In the genomic region with DNA sequence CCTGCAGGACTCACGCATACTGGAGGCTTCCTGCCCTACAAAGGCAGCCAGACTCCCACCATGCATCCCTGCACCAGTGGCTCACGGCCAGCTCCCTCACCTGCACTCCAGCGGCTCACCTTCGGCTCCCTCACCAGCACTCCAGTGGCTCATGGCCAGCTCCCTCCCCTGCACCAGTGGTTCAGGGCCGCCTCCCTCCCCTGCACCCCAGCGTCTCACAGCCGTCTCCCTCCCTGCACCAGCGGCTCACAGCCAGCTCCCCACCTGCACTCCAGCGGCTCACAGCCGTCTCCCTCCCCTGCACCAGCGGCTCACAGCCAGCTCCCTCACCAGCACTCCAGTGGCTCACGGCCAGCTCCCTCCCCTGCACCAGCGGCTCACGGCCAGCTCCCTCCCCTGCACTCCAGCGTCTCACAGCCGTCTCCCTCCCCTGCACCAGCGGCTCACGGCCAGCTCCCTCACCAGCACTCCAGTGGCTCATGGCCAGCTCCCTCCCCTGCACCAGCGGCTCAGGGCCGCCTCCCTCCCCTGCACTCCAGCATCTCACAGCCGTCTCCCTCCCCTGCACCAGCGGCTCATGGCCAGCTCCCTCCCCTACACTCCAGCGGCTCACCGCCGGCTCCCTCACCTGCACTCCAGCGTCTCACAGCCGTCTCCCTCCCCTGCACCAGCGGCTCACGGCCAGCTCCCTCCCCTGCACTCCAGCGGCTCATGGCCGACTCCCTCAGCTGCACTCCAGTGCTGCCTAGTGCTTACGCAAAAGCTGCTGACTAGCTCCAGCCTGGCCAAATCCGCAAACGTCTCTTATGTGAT, we compare ENCODE assay signal across 12 cellular contexts.
DNase-seq lines count a peak whose midpoint lies in the region; ATAC-seq lines count a peak whose summit lies in the region.
"Had no signal": no experiment of that assay in that cellular context is flagged by ENCODE, and none has a peak within 500 bp of the region (broad histone marks: within the 10 kb centered on the region; RNA-seq: fewer than 3 reads in every experiment).

No MANE protein-coding gene starts in this region.

- no peak overlapping the region for H2AFZ ChIP-seq in neuronal stem cell (ENCODE audit: low read length)

- H3K27ac ChIP-seq in neuronal stem cell (replicated peaks; ENCODE audit: low read length): no peak overlapping the region
- H3K27ac ChIP-seq: transverse colon had no signal

- DNase-seq in activated CD4-positive, alpha-beta T cell treated with anti-CD3 and anti-CD28 coated beads, Interleukin-2, amount 10 ng/mL, durations not matched to agents 24 days and 14 days: no peak
- DNase-seq in activated CD4-positive, alpha-beta T cell treated with anti-CD3 and anti-CD28 coated beads, Interleukin-2, amount 50 U/mL, for 1 hour: no peak
- peak; percentile 71 for DNase-seq in MG63
- peak; percentile 22 for DNase-seq in activated CD8-positive, alpha-beta T cell treated with anti-CD3 and anti-CD28 coated beads, Interleukin-2, amount 10 ng/mL, durations not matched to agents 7 days and 5 days
- no peak for DNase-seq in neuronal stem cell (ENCODE audit: low spot score)
- DNase-seq in SKM-1 treated with dmso at 0.1 percent for 144 hours (lab: John Stamatoyannopoulos, UW; ENCODE audit: unreplicated experiment): no peak
- DNase-seq in AG08396 (ENCODE audit: low spot score): no peak
- DNase-seq: activated CD4-positive, alpha-beta T cell treated with anti-CD3 and anti-CD28 coated beads for 1 hour; Kasumi-1; transverse colon had no signal

- H2AK5ac ChIP-seq in neuronal stem cell (ENCODE audit: low read depth, low read length): peak overlapping the region; percentile 21

- H2BK15ac ChIP-seq in neuronal stem cell (ENCODE audit: low read length): no peak overlapping the region

- no peaks in the 10 kb centered on the region for H3K27me3 ChIP-seq in MG63
- no peaks in the 10 kb centered on the region for H3K27me3 ChIP-seq in neuronal stem cell (ENCODE audit: control insufficient read depth in 3 of 3, insufficient read depth in 3 of 3, low read depth in 1 of 3, low read length in 3 of 3)
- H3K27me3 ChIP-seq: transverse colon had no signal

- H4K91ac ChIP-seq in neuronal stem cell (ENCODE audit: low read depth, low read length, poor library complexity): no peak overlapping the region

- CTCF ChIA-PET in activated CD8-positive, alpha-beta T cell treated with anti-CD3 and anti-CD28 coated beads, Interleukin-2, amount 10 ng/mL, durations not matched to agents 7 days and 5 days (lab: Charles Lee): interaction anchor here (0.8 to 0.9 kb wide), 2 partner anchors 26 to 153 kb away, joined by 3 read pairs; no protein-coding TSS in a partner anchor

- H3K4me3 ChIP-seq in MG63 (no peak overlapping the region), neuronal stem cell (ENCODE audit: low read length in 2 of 2) (no peak overlapping the region)
- H3K4me3 ChIP-seq: transverse colon had no signal

- H3K79me1 ChIP-seq in neuronal stem cell (ENCODE audit: low read depth, low read length): no peaks in the 10 kb centered on the region

- H3K36me3 Mint-ChIP-seq in activated CD4-positive, alpha-beta T cell treated with anti-CD3 and anti-CD28 coated beads, Interleukin-2, amount 10 ng/mL, durations not matched to agents 24 days and 14 days (ENCODE audit: low read depth): no peaks in the 10 kb centered on the region
- no peaks in the 10 kb centered on the region for H3K36me3 Mint-ChIP-seq in activated CD8-positive, alpha-beta T cell treated with anti-CD3 and anti-CD28 coated beads, Interleukin-2, amount 10 ng/mL, durations not matched to agents 7 days and 5 days (ENCODE audit: low read depth)

- no peak overlapping the region for H3K9ac ChIP-seq in neuronal stem cell (ENCODE audit: low read depth, low read length, poor library complexity)

- no peaks in the 10 kb centered on the region for H3K36me3 ChIP-seq in MG63
- no peaks in the 10 kb centered on the region for H3K36me3 ChIP-seq in neuronal stem cell (replicated peaks in 1 of 2; ENCODE audit: control insufficient read depth in 2 of 2, insufficient read depth in 2 of 2, low read length in 2 of 2)
- H3K36me3 ChIP-seq: transverse colon had no signal

- no peak overlapping the region for H3K27ac Mint-ChIP-seq in activated CD4-positive, alpha-beta T cell treated with anti-CD3 and anti-CD28 coated beads, Interleukin-2, amount 10 ng/mL, durations not matched to agents 24 days and 14 days
- H3K27ac Mint-ChIP-seq in activated CD8-positive, alpha-beta T cell treated with anti-CD3 and anti-CD28 coated beads, Interleukin-2, amount 10 ng/mL, durations not matched to agents 7 days and 5 days: peak overlapping the region; percentile 82
- H3K27ac Mint-ChIP-seq: nephron had no signal

- H3K23ac ChIP-seq in neuronal stem cell (ENCODE audit: low read depth, low read length, poor library complexity): peak overlapping the region; percentile 44

- no peaks in the 10 kb centered on the region for H3K27me3 Mint-ChIP-seq in activated CD4-positive, alpha-beta T cell treated with anti-CD3 and anti-CD28 coated beads, Interleukin-2, amount 10 ng/mL, durations not matched to agents 24 days and 14 days
- H3K27me3 Mint-ChIP-seq in activated CD8-positive, alpha-beta T cell treated with anti-CD3 and anti-CD28 coated beads, Interleukin-2, amount 10 ng/mL, durations not matched to agents 7 days and 5 days (ENCODE audit: low read depth): no peaks in the 10 kb centered on the region

- no peak overlapping the region for H4K8ac ChIP-seq in neuronal stem cell (ENCODE audit: low read depth, low read length)

- H3K4me1 ChIP-seq in neuronal stem cell (ENCODE audit: control insufficient read depth in 2 of 2, insufficient read depth in 1 of 2, low read depth in 1 of 2, low read length in 2 of 2): no peaks in the 10 kb centered on the region
- H3K4me1 ChIP-seq: transverse colon had no signal

- intact Hi-C loops in activated CD4-positive, alpha-beta T cell treated with anti-CD3 and anti-CD28 coated beads, Interleukin-2, amount 10 ng/mL, durations not matched to agents 24 days and 14 days (cut with micrococcal nuclease): no loop called here

- no peaks in the 10 kb centered on the region for H3K4me1 Mint-ChIP-seq in activated CD4-positive, alpha-beta T cell treated with anti-CD3 and anti-CD28 coated beads, Interleukin-2, amount 10 ng/mL, durations not matched to agents 24 days and 14 days
- peaks cover 16% of the 10 kb centered on the region for H3K4me1 Mint-ChIP-seq in activated CD8-positive, alpha-beta T cell treated with anti-CD3 and anti-CD28 coated beads, Interleukin-2, amount 10 ng/mL, durations not matched to agents 7 days and 5 days (ENCODE audit: low read depth)
- H3K4me1 Mint-ChIP-seq: nephron had no signal

- no CpG with 5 or more reads among the region's 34 CpGs for WGBS in neuronal stem cell (ENCODE audit: extremely low coverage in 2 of 2, insufficient read length in 2 of 2, insufficient replicate concordance in 1 of 2), 2 donors

- ATAC-seq in activated CD8-positive, alpha-beta T cell treated with anti-CD3 and anti-CD28 coated beads, Interleukin-2, amount 10 ng/mL, durations not matched to agents 7 days and 5 days: peak; percentile 53
- no peak for ATAC-seq in HG02763 (IDR thresholded peaks at IDR 0.05; ENCODE audit: unreplicated experiment)

- POLR2A ChIA-PET in activated CD8-positive, alpha-beta T cell treated with anti-CD3 and anti-CD28 coated beads, Interleukin-2, amount 10 ng/mL, durations not matched to agents 7 days and 5 days (lab: Charles Lee): interaction anchor here (0.6 kb wide), 1 partner anchor 75 kb away, joined by 3 read pairs; no protein-coding TSS in a partner anchor

- H3K9me3 Mint-ChIP-seq in activated CD4-positive, alpha-beta T cell treated with anti-CD3 and anti-CD28 coated beads, Interleukin-2, amount 10 ng/mL, durations not matched to agents 24 days and 14 days: peaks cover 4% of the 10 kb centered on the region
- H3K9me3 Mint-ChIP-seq in activated CD8-positive, alpha-beta T cell treated with anti-CD3 and anti-CD28 coated beads, Interleukin-2, amount 10 ng/mL, durations not matched to agents 7 days and 5 days (ENCODE audit: insufficient read depth): no peaks in the 10 kb centered on the region

- no peaks in the 10 kb centered on the region for H3K9me3 ChIP-seq in MG63
- H3K9me3 ChIP-seq in neuronal stem cell (replicated peaks in 1 of 2; ENCODE audit: control insufficient read depth in 2 of 2, insufficient read depth in 1 of 2, low read depth in 1 of 2, low read length in 2 of 2): no peaks in the 10 kb centered on the region
- H3K9me3 ChIP-seq: transverse colon had no signal

- H3K4me2 ChIP-seq in neuronal stem cell (ENCODE audit: insufficient read depth, low read length, poor library complexity, severe bottlenecking): no peak overlapping the region

- H3K18ac ChIP-seq in neuronal stem cell (ENCODE audit: low read length): peak overlapping the region; percentile 81

- no peak overlapping the region for H2BK12ac ChIP-seq in neuronal stem cell (ENCODE audit: low read length)

- no peak overlapping the region for H3K14ac ChIP-seq in neuronal stem cell (ENCODE audit: low read length)

- H3K4me3 Mint-ChIP-seq in activated CD4-positive, alpha-beta T cell treated with anti-CD3 and anti-CD28 coated beads, Interleukin-2, amount 10 ng/mL, durations not matched to agents 24 days and 14 days: peak overlapping the region; percentile 43
- H3K4me3 Mint-ChIP-seq in activated CD8-positive, alpha-beta T cell treated with anti-CD3 and anti-CD28 coated beads, Interleukin-2, amount 10 ng/mL, durations not matched to agents 7 days and 5 days: peak overlapping the region; percentile 59
- H3K4me3 Mint-ChIP-seq: nephron had no signal

- no peak overlapping the region for H2BK5ac ChIP-seq in neuronal stem cell (ENCODE audit: low read length)

- H2BK120ac ChIP-seq in neuronal stem cell (ENCODE audit: low read depth, low read length): no peak overlapping the region

- H3K4ac ChIP-seq in neuronal stem cell (ENCODE audit: low read length): no peak overlapping the region

Comparison
In these comparisons a context has a peak if more than half of its experiments do, and no peak if none do; other contexts are left out.
1. DNase-seq: peak in MG63 (single experiment) and activated CD8-positive, alpha-beta T cell treated with anti-CD3 and anti-CD28 coated beads, Interleukin-2, amount 10 ng/mL, durations not matched to agents 7 days and 5 days (single experiment); none in activated CD4-positive, alpha-beta T cell treated with anti-CD3 and anti-CD28 coated beads, Interleukin-2, amount 10 ng/mL, durations not matched to agents 24 days and 14 days (single experiment), activated CD4-positive, alpha-beta T cell treated with anti-CD3 and anti-CD28 coated beads, Interleukin-2, amount 50 U/mL, for 1 hour (single experiment), neuronal stem cell (single experiment), SKM-1 treated with dmso at 0.1 percent for 144 hours (single experiment) and AG08396 (single experiment).